In the genomic region with DNA sequence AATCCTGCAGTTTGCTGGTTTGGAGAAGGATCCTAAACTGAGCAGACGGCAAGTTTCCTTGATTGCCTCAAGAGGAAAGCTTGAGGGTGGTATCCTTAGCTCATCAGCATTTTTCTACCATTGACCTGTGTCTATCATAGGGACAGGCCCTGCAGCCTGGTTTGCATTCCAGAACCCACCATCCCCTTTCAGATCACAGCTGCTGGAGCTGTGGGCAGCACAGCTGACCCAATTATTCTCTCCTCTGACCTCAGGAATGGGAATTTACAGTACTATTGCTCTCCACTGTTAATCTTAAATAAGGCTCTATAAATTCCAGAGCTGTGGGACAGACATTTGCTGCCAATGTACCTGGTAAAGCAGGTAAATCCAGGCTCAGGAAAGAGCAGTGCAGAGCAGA, we compare ENCODE assay signal across 28 cellular contexts.
DNase-seq lines count a peak whose midpoint lies in the region; ATAC-seq, FAIRE-seq and TF ChIP-seq lines count a peak whose summit lies in the region.
"Had no signal": no experiment of that assay in that cellular context is flagged by ENCODE, and none has a peak within 500 bp of the region (broad histone marks: within the 10 kb centered on the region; RNA-seq: fewer than 3 reads in every experiment).

No MANE protein-coding gene starts in this region.

- peaks cover 20% of the 10 kb centered on the region for H3K4me1 ChIP-seq in adipocyte (ENCODE audit: control insufficient read depth, insufficient read depth, low read length)
- H3K4me1 ChIP-seq in HepG2 (ENCODE audit: insufficient read depth, low read length) = no peaks in the 10 kb centered on the region
- H3K4me1 ChIP-seq: BLaER1, HAP-1 had no signal

- no peak for TF ChIP-seq RAD21 in HepG2 (CRISPR knock-in tag; IDR thresholded peaks at IDR 0.05)

- H3K27me3 ChIP-seq in adipocyte (replicated peaks; ENCODE audit: control insufficient read depth, insufficient read depth, low read length) = no peaks in the 10 kb centered on the region
- no peaks in the 10 kb centered on the region for H3K27me3 ChIP-seq in layer of hippocampus (ENCODE audit: control insufficient read depth, insufficient read depth, low read length)
- H3K27me3 ChIP-seq in HepG2 (ENCODE audit: control insufficient read depth in 1 of 2, insufficient read depth in 2 of 2, low read length in 2 of 2) = no peaks in the 10 kb centered on the region
- H3K27me3 ChIP-seq: BLaER1 had no signal

- no peaks in the 10 kb centered on the region for H3K27me3 Mint-ChIP-seq in activated naive CD4-positive, alpha-beta T cell treated with anti-CD3 and anti-CD28 coated beads for 36 hours (ENCODE audit: low read depth)
- H3K27me3 Mint-ChIP-seq: CD4-positive, CD25-positive, alpha-beta regulatory T cell had no signal

- no peaks in the 10 kb centered on the region for H3K9me3 ChIP-seq in adipocyte (ENCODE audit: control insufficient read depth, low read length)
- H3K9me3 ChIP-seq in HepG2 (ENCODE audit: low read length) = no peaks in the 10 kb centered on the region
- H3K9me3 ChIP-seq: BLaER1, HAP-1 had no signal

- TF ChIP-seq EP300 in HepG2 (IDR thresholded peaks at IDR 0.05; ENCODE audit: low read depth in 2 of 2, low read length in 2 of 2) (no peak), HepG2 (CRISPR knock-in tag; IDR thresholded peaks at IDR 0.05; ENCODE audit: borderline replicate concordance) (no peak)

- no peak overlapping the region for H3K4me3 Mint-ChIP-seq in activated naive CD4-positive, alpha-beta T cell treated with anti-CD3 and anti-CD28 coated beads for 36 hours
- H3K4me3 Mint-ChIP-seq: CD4-positive, CD25-positive, alpha-beta regulatory T cell; HFFc6; IgD-negative memory B cell had no signal

- no peaks in the 10 kb centered on the region for H3K79me2 ChIP-seq in HepG2 (ENCODE audit: insufficient read depth, low read length)

- H3K4me3 ChIP-seq in AG10803 (ENCODE audit: low read length) = no peak overlapping the region
- H3K4me3 ChIP-seq in adipocyte (ENCODE audit: low read length) = no peak overlapping the region
- H3K4me3 ChIP-seq in skeletal muscle cell (ENCODE audit: low read depth, low read length) = no peak overlapping the region
- H3K4me3 ChIP-seq in HepG2 (replicated peaks in 1 of 3; ENCODE audit: insufficient read depth in 1 of 3, low read depth in 2 of 3, low read length in 3 of 3) = no peak overlapping the region
- H3K4me3 ChIP-seq: BLaER1, HAP-1 had no signal

- no peaks in the 10 kb centered on the region for H3K36me3 Mint-ChIP-seq in activated naive CD4-positive, alpha-beta T cell treated with anti-CD3 and anti-CD28 coated beads for 36 hours (ENCODE audit: low read depth)
- H3K36me3 Mint-ChIP-seq: CD4-positive, CD25-positive, alpha-beta regulatory T cell; IgD-negative memory B cell had no signal

- H3K9ac ChIP-seq in adipocyte (ENCODE audit: low read length) (peak overlapping the region; percentile 35), HepG2 (ENCODE audit: insufficient read depth, low read depth, low read length) (no peak overlapping the region)
- H3K9ac ChIP-seq: BLaER1, KMS-11 had no signal

- CTCF ChIA-PET in HepG2 (lab: Yijun Ruan, JAX; ENCODE audit: low intra/inter-chr PET ratio, low total read pairs) = no interaction called here
- CTCF ChIA-PET in activated naive CD4-positive, alpha-beta T cell treated with anti-CD3 and anti-CD28 coated beads for 36 hours (lab: Charles Lee) = interaction anchor here (0.7 to 1.8 kb wide), 2 partner anchors 9 to 16 kb away, joined by 3 to 7 read pairs; no protein-coding TSS in a partner anchor

- no peak for FAIRE-seq in HepG2 (lab: Jason Lieb, UNC)
- FAIRE-seq: GM18507 had no signal

- H2AFZ ChIP-seq in HepG2 (ENCODE audit: low read length) = no peak overlapping the region

- DNase-seq in AG10803 (ENCODE audit: low read depth) (peak; percentile 29), adipocyte (ENCODE audit: low read depth) (no peak), skeletal muscle cell (ENCODE audit: low read depth) (peak; percentile 17), dedifferentiated amniotic fluid mesenchymal stem cell (ENCODE audit: extremely low spot score) (no peak), GM20000 (ENCODE audit: low spot score) (no peak), HepG2 (ENCODE audit: low spot score) (no peak)
- no peak for DNase-seq in activated naive CD4-positive, alpha-beta T cell treated with anti-CD3 and anti-CD28 coated beads for 36 hours
- DNase-seq: 8988T; ACHN; CD4-positive, CD25-positive, alpha-beta regulatory T cell; DMS153; DND-41; GOT3; HFFc6; NCI-H1092; NCI-H1417 treated with DMSO at 0.1 percent for 48 hours; NCI-H1694 treated with DMSO at 0.1 percent for 48 hours; NCI-H2081; NCI-H226; NCI-H510A; SHP77 had no signal

- H3K9me3 Mint-ChIP-seq in activated naive CD4-positive, alpha-beta T cell treated with anti-CD3 and anti-CD28 coated beads for 36 hours = no peaks in the 10 kb centered on the region
- H3K9me3 Mint-ChIP-seq: HFFc6, IgD-negative memory B cell had no signal

- POLR2A ChIA-PET in HepG2 (lab: Yijun Ruan, JAX) = no interaction called here

- in situ Hi-C loops in HepG2 (cut with HindIII; ENCODE audit: extremely low pct_ligation_motif_present, low pct_unique_long_range_greater_than_20kb) = no loop called here

- peak overlapping the region; percentile 63 for H3K27ac ChIP-seq in layer of hippocampus (ENCODE audit: low read depth, low read length)
- no peak overlapping the region for H3K27ac ChIP-seq in HepG2 (ENCODE audit: extremely low read length, insufficient read depth, low read length)
- H3K27ac ChIP-seq: BLaER1, KMS-11, RWPE1 had no signal

- no peak for TF ChIP-seq POLR2A in HepG2 (IDR thresholded peaks at IDR 0.05; ENCODE audit: insufficient read depth in 1 of 2, low read depth in 2 of 2, low read length in 2 of 2)

- no peak for ATAC-seq in HepG2

- TF ChIP-seq CTCF in AG10803 (conservative IDR thresholded peaks at IDR 0.05; ENCODE audit: low read length) = no peak
- TF ChIP-seq CTCF in GM20000 (IDR thresholded peaks at IDR 0.05; ENCODE audit: extremely low read depth, missing control alignments) = no peak
- no peak for TF ChIP-seq CTCF in HepG2 (CRISPR knock-in tag; IDR thresholded peaks at IDR 0.05)

- H3K36me3 ChIP-seq in adipocyte (ENCODE audit: control insufficient read depth, insufficient read depth, low read length, severe bottlenecking) (no peaks in the 10 kb centered on the region), HepG2 (replicated peaks in 1 of 2; ENCODE audit: control insufficient read depth in 1 of 2, insufficient read depth in 2 of 2, low read length in 2 of 2) (no peaks in the 10 kb centered on the region)
- H3K36me3 ChIP-seq: BLaER1, HAP-1 had no signal

- intact Hi-C loops in HepG2 (cut with micrococcal nuclease; ENCODE audit: unreplicated experiment) = no loop called here
- intact Hi-C loops in activated naive CD4-positive, alpha-beta T cell treated with anti-CD3 and anti-CD28 coated beads for 36 hours (cut with micrococcal nuclease) = no loop called here

- H4K20me1 ChIP-seq in HepG2 (ENCODE audit: insufficient read depth, low read length) = no peaks in the 10 kb centered on the region
- H4K20me1 ChIP-seq: BLaER1 had no signal

- BruUV-seq in HepG2 (replicated peaks; lab: Mats Ljungman, UMichigan) = no TSS peak

- no peaks in the 10 kb centered on the region for H3K4me1 Mint-ChIP-seq in activated naive CD4-positive, alpha-beta T cell treated with anti-CD3 and anti-CD28 coated beads for 36 hours (ENCODE audit: low read depth)
- H3K4me1 Mint-ChIP-seq: CD4-positive, CD25-positive, alpha-beta regulatory T cell; IgD-negative memory B cell had no signal

- no peak overlapping the region for H3K4me2 ChIP-seq in HepG2 (ENCODE audit: low read depth, low read length)
- H3K4me2 ChIP-seq: BLaER1, KMS-11 had no signal

- H3K27ac Mint-ChIP-seq in activated naive CD4-positive, alpha-beta T cell treated with anti-CD3 and anti-CD28 coated beads for 36 hours = no peak overlapping the region
- H3K27ac Mint-ChIP-seq: CD4-positive, CD25-positive, alpha-beta regulatory T cell; HFFc6; IgD-negative memory B cell had no signal

- WGBS in HepG2 (ENCODE audit: low lambda C conversion rate) = 76% methylated on average over 1 of the region's 1 CpG

TF ChIP-seq in HepG2, 621 proteins besides CTCF, POLR2A, EP300 and RAD21:
- TF ChIP-seq ZNF550 (CRISPR knock-in tag; IDR thresholded peaks at IDR 0.05; ENCODE audit: borderline replicate concordance) = no peak
- no peak for TF ChIP-seq HOXA9 (CRISPR knock-in tag; IDR thresholded peaks at IDR 0.05; ENCODE audit: borderline replicate concordance)
- TF ChIP-seq, protein P1, sequence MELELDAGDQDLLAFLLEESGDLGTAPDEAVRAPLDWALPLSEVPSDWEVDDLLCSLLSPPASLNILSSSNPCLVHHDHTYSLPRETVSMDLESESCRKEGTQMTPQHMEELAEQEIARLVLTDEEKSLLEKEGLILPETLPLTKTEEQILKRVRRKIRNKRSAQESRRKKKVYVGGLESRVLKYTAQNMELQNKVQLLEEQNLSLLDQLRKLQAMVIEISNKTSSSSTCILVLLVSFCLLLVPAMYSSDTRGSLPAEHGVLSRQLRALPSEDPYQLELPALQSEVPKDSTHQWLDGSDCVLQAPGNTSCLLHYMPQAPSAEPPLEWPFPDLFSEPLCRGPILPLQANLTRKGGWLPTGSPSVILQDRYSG (CRISPR knock-in tag; IDR thresholded peaks at IDR 0.05) = no peak

Comparison
In these comparisons a context has a peak if more than half of its experiments do, and no peak if none do; other contexts are left out.
1. DNase-seq: peak in AG10803 (single experiment) and skeletal muscle cell (single experiment); none in adipocyte (single experiment), dedifferentiated amniotic fluid mesenchymal stem cell (single experiment), GM20000 (single experiment), HepG2 (single experiment) and activated naive CD4-positive, alpha-beta T cell treated with anti-CD3 and anti-CD28 coated beads for 36 hours (single experiment).